ENCODE assay signal across 4 cellular contexts in genomic region chr1:155193991-155194240, GRCh38. TPM values are rescaled to one million over a fixed set of nuclear protein-coding genes. Genes with fewer than 3 reads are reported as not detected.
A peak's percentile ranks its signal among the peaks of the same experiment; 100 is the strongest.
DNase-seq lines count a peak whose midpoint lies in the region; ATAC-seq and TF ChIP-seq lines count a peak whose summit lies in the region.
"Not testable (repeated sequence)": the region's sequence is repeated elsewhere in the genome, so short reads cannot be mapped to it uniquely, and the experiment has no call there.

No MANE protein-coding gene starts in this region.

- 18% methylated on average over 16 of the region's 16 CpGs for WGBS in SK-N-SH (ENCODE audit: low lambda C conversion rate)

- H3F3A ChIP-seq in SK-N-SH (replicated peaks; ENCODE audit: insufficient read depth) = peaks cover 10% of the 10 kb centered on the region

- not testable (repeated sequence) for H3K9me3 ChIP-seq in SK-N-SH; effector memory CD4-positive, alpha-beta T cell (ENCODE audit: control insufficient read depth, low read length)

- peaks cover 0 to 24% of the 10 kb centered on the region in 2 experiments; a peak in 2 of 4 replicates for H3K4me1 ChIP-seq in SK-N-SH (ENCODE audit: control insufficient read depth in 1 of 2, insufficient read depth in 2 of 2, low read depth in 1 of 2, low read length in 1 of 2)
- H3K4me1 ChIP-seq in effector memory CD4-positive, alpha-beta T cell (ENCODE audit: control insufficient read depth, insufficient read depth, low read length, poor library complexity, severe bottlenecking) = peaks cover 26% of the 10 kb centered on the region

- peak overlapping the region; percentile 83 for H3K4me2 ChIP-seq in SK-N-SH

- peaks cover 0 to 24% (median 7%) of the 10 kb centered on the region in 3 donors for H3K27me3 Mint-ChIP-seq in naive B cell

- H4K20me1 ChIP-seq in SK-N-SH (ENCODE audit: insufficient read depth) = not testable (repeated sequence)

- ATAC-seq in naive B cell (ENCODE audit: low read depth in 2 of 2) = not testable (repeated sequence)

- not testable (repeated sequence) for TF ChIP-seq EP300 in SK-N-SH (IDR thresholded peaks at IDR 0.05; ENCODE audit: borderline replicate concordance in 1 of 2, low read depth in 1 of 2, low read length in 1 of 2)

- H3K27me3 ChIP-seq in SK-N-SH (ENCODE audit: insufficient read depth); effector memory CD4-positive, alpha-beta T cell (replicated peaks; ENCODE audit: control insufficient read depth, insufficient read depth, low read length, poor library complexity, severe bottlenecking): not testable (repeated sequence)

- H3K4me3 Mint-ChIP-seq in naive B cell = peak overlapping the region; percentile 88 to 94 (median 92)

- H3K4me3 ChIP-seq in AG04449 (ENCODE audit: low read depth, low read length) (peak overlapping the region; percentile 66), SK-N-SH (ENCODE audit: low read depth in 2 of 2, low read length in 1 of 2) (peak overlapping the region; percentile 30 to 60)
- peak overlapping the region; percentile 59 for H3K4me3 ChIP-seq in effector memory CD4-positive, alpha-beta T cell (ENCODE audit: insufficient read depth, low read depth, low read length, poor library complexity, severe bottlenecking)

- H3K27ac ChIP-seq in SK-N-SH (ENCODE audit: low read depth in 2 of 2, low read length in 1 of 2) = peak overlapping the region; percentile 78 to 86; a peak in 3 of 4 replicates
- peak overlapping the region; percentile 70 for H3K27ac ChIP-seq in effector memory CD4-positive, alpha-beta T cell (ENCODE audit: insufficient read depth, low read length, poor library complexity, severe bottlenecking)

- peaks cover 19% of the 10 kb centered on the region; the same call in 1 of the 2 replicates for H3K79me2 ChIP-seq in SK-N-SH (ENCODE audit: insufficient read depth)

- not testable (repeated sequence) for DNase-seq in AG04449 (ENCODE audit: low read depth, low spot score); SK-N-SH; effector memory CD4-positive, alpha-beta T cell; naive B cell

- TF ChIP-seq CTCF in AG04449 (IDR thresholded peaks at IDR 0.05; ENCODE audit: insufficient read depth, low read length, missing control alignments); SK-N-SH (IDR thresholded peaks at IDR 0.05): not testable (repeated sequence)

- H3K9me2 ChIP-seq in SK-N-SH = not testable (repeated sequence)

- peak overlapping the region; percentile 58 to 98 (median 96) for H3K27ac Mint-ChIP-seq in naive B cell

- H2AFZ ChIP-seq in SK-N-SH (ENCODE audit: low read depth) = peak overlapping the region; percentile 61

- POLR2A ChIA-PET in AG04449 (lab: Yijun Ruan, JAX) = interaction anchor here (1.0 to 3.7 kb wide), 9 partner anchors 8 to 48 kb away, joined by 3 to 45 read pairs (median 8); partner anchors contain the start of genes KRTCAP2, MTX1 and THBS3
- POLR2A ChIA-PET in SK-N-SH (lab: Yijun Ruan, JAX) = interaction anchor here (0.6 to 5.1 kb wide), 8 partner anchors 8 to 142 kb away, joined by 3 to 27 read pairs (median 11); partner anchors contain the start of genes KRTCAP2, MTX1 and THBS3

- peaks cover 7 to 25% of the 10 kb centered on the region in 2 experiments for H3K36me3 ChIP-seq in SK-N-SH (replicated peaks in 1 of 2; ENCODE audit: control insufficient read depth in 1 of 2, insufficient read depth in 2 of 2, low read length in 1 of 2)
- H3K36me3 ChIP-seq in effector memory CD4-positive, alpha-beta T cell (ENCODE audit: control insufficient read depth, insufficient read depth, low read length) = not testable (repeated sequence)

- CTCF ChIA-PET in AG04449 (lab: Yijun Ruan, JAX) = interaction anchor here (0.8 to 8.2 kb wide), 27 partner anchors 9 to 459 kb away, joined by 3 to 144 read pairs (median 5); partner anchors contain the start of genes KRTCAP2, MTX1, THBS3 and TRIM46
- CTCF ChIA-PET in SK-N-SH (lab: Yijun Ruan, JAX) = interaction anchor here (0.6 to 5.2 kb wide), 33 partner anchors 9 to 152 kb away, joined by 3 to 203 read pairs (median 4); partner anchors contain the start of genes KRTCAP2, MTX1, SLC50A1 and THBS3

- H3K36me3 Mint-ChIP-seq in naive B cell = not testable (repeated sequence)

- H3K9me3 Mint-ChIP-seq in naive B cell = not testable (repeated sequence)

- peaks cover 23 to 33% (median 23%) of the 10 kb centered on the region in 3 donors for H3K4me1 Mint-ChIP-seq in naive B cell

- peak overlapping the region; percentile 61 for H3K9ac ChIP-seq in SK-N-SH

- not testable (repeated sequence) for TF ChIP-seq RAD21 in SK-N-SH (IDR thresholded peaks at IDR 0.05; ENCODE audit: low read length)

RNA-seq across cellular contexts. Expression of gene THBS3, which starts 13.8 kb away (rescaled TPM):
- 124 and 162 TPM in 2 replicates for polyA plus RNA-seq in SK-N-SH (2012; rRNA removed)
- 61.2 and 79.2 TPM in 2 replicates for polyA plus RNA-seq in SK-N-SH (2012; cell fraction: cytosol; rRNA removed)
- polyA plus RNA-seq in SK-N-SH (2012; cell fraction: nucleus; rRNA removed) = 430 and 590 TPM in 2 replicates
- 1 to 10 TPM; 1.1 to 3.9 (median 2.2) TPM for polyA plus RNA-seq in naive B cell (ENCODE audit: low read depth in 6 of 6)

RNA-seq across cellular contexts. Expression of gene MTX1, which starts 14.6 kb away (rescaled TPM):
- 79.1 TPM in 2 replicates for polyA plus RNA-seq in SK-N-SH (2012; rRNA removed)
- 38.5 and 57.4 TPM in 2 replicates for polyA plus RNA-seq in SK-N-SH (2012; cell fraction: cytosol; rRNA removed)
- 75.0 and 79.6 TPM in 2 replicates for polyA plus RNA-seq in SK-N-SH (2012; cell fraction: nucleus; rRNA removed)
- 10 to 100 TPM; 35.5 to 49.1 (median 42.0) TPM for polyA plus RNA-seq in naive B cell (ENCODE audit: low read depth in 6 of 6)

RNA-seq across cellular contexts. Expression of gene TRIM46, which starts 20.3 kb away (rescaled TPM):
- polyA plus RNA-seq in SK-N-SH (2012; rRNA removed) (12.3 and 12.7 TPM in 2 replicates), naive B cell (ENCODE audit: low read depth in 6 of 6) (under 1 TPM in 2 of 6 donors, not detected in 4; 0.13 to 0.35 TPM)
- polyA plus RNA-seq in SK-N-SH (2012; cell fraction: cytosol; rRNA removed) = 3.4 and 6.0 TPM in 2 replicates
- polyA plus RNA-seq in SK-N-SH (2012; cell fraction: nucleus; rRNA removed) = 58.4 and 75.1 TPM in 2 replicates

RNA-seq across cellular contexts. Expression of gene KRTCAP2, which starts 20.8 kb away (rescaled TPM):
- polyA plus RNA-seq in SK-N-SH (2012; rRNA removed) (203 and 238 TPM in 2 replicates), naive B cell (ENCODE audit: low read depth in 6 of 6) (100 to 1,000 TPM; 340 to 379 (median 354) TPM)
- 133 and 181 TPM in 2 replicates for polyA plus RNA-seq in SK-N-SH (2012; cell fraction: cytosol; rRNA removed)
- 254 and 311 TPM in 2 replicates for polyA plus RNA-seq in SK-N-SH (2012; cell fraction: nucleus; rRNA removed)

RNA-seq across cellular contexts. Expression of gene DPM3, which starts 53.6 kb away (rescaled TPM):
- polyA plus RNA-seq in SK-N-SH (2012; rRNA removed) (307 and 317 TPM in 2 replicates), naive B cell (ENCODE audit: low read depth in 6 of 6) (100 to 1,000 TPM in 1 of 6 donors, 10 to 100 TPM in 5; 77.4 to 100 (median 90.5) TPM)
- 125 and 194 TPM in 2 replicates for polyA plus RNA-seq in SK-N-SH (2012; cell fraction: cytosol; rRNA removed)
- 90.2 and 194 TPM in 2 replicates for polyA plus RNA-seq in SK-N-SH (2012; cell fraction: nucleus; rRNA removed)

Comparison
In these comparisons a context has a peak if more than half of its experiments do, and no peak if none do; other contexts are left out.
1. RNA of gene THBS3, which starts 13.8 kb away (polyA plus RNA-seq): 61.2 to 590 TPM in SK-N-SH; 1.1 to 3.9 TPM in naive B cell; every median in the first group is over 10 times any median in the second.
2. Peak in every context shown above with its lines, with median percentiles within 50 percentile points of each other: H3K4me3 ChIP-seq.